Comparison of ENCODE assay signal across 8 cellular contexts in the genomic region with DNA sequence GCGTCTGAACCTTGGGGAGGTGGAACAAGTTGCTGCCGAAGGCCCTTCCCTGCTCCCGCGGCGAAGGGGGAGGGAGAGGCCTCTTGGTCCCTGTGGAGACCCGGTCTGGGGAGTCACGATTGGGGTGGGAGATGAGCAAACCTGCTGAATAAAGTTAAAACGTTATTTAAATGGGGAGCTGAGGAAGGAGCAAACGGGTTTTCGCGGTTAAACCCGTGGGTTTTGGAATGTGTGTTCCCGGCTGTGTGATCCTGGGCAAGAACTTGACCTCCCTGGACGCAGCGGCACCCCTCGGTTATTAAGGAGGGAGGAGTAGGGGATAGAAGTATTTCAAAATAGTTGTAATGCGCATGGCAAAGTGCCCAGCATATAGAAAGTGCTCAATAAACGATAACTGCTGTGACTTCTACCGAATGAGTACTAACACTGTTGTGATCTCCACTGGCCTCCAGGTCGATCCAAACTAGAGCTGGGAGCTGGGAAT. TPM values are rescaled to one million over a fixed set of nuclear protein-coding genes. Genes with fewer than 3 reads are reported as not detected.
DNase-seq lines count a peak whose midpoint lies in the region; ATAC-seq and TF ChIP-seq lines count a peak whose summit lies in the region.

No MANE protein-coding gene starts in this region.

- peaks cover 0 to 33% (median 0%) of the 10 kb centered on the region in 9 donors for H3K27me3 ChIP-seq in heart left ventricle
- no peaks in the 10 kb centered on the region for H3K27me3 ChIP-seq in vagina

- TF ChIP-seq CTCF in heart left ventricle (IDR thresholded peaks at IDR 0.05): no peak
- no peak for TF ChIP-seq CTCF in MCF 10A (IDR thresholded peaks at IDR 0.05; ENCODE audit: unreplicated experiment)
- TF ChIP-seq CTCF in vagina (IDR thresholded peaks at IDR 0.05): no peak

- WGBS in heart left ventricle, 4 donors: 38 to 50% (median 44%) methylated on average over 20 of the region's 20 CpGs

- POLR2A ChIA-PET in MCF 10A (lab: Yijun Ruan, JAX): interaction anchor here (1.2 kb wide), 1 partner anchor 126 kb away, joined by 3 read pairs; no protein-coding TSS in a partner anchor

- CTCF ChIA-PET in MCF 10A (lab: Yijun Ruan, JAX): interaction anchor here (0.6 to 2.0 kb wide), 7 partner anchors 7 to 317 kb away, joined by 3 to 6 read pairs (median 4); a partner anchor contains a TSS

- H3K27ac ChIP-seq in heart left ventricle (peak overlapping the region in 11 of 12 donors; percentile 82 to 99 (median 92)), vagina (peak overlapping the region; percentile 10)

- H3K27ac Mint-ChIP-seq in MCF 10A (ENCODE audit: low read depth, unreplicated experiment) (no peak overlapping the region), memory B cell (no peak overlapping the region)

- intact Hi-C loops in heart left ventricle (cut with DNase I) (loop anchor here in 9 of 10 donors (2.0 to 10.0 kb wide), 7 partner anchors 50 to 257 kb away; a partner anchor contains a TSS), cardiac septum (cut with DNase I) (no loop called here), MCF 10A (cut with micrococcal nuclease) (no loop called here), vagina (cut with DNase I) (loop anchor here (5.0 to 10.0 kb wide), 2 partner anchors 50 to 127 kb away; a partner anchor contains a TSS)

- H3K4me3 Mint-ChIP-seq in MCF 10A (ENCODE audit: unreplicated experiment): peak overlapping the region; percentile 26
- peak overlapping the region; percentile 56 for H3K4me3 Mint-ChIP-seq in memory B cell

- H3K4me1 ChIP-seq in heart left ventricle (peaks cover 6 to 70% (median 39%) of the 10 kb centered on the region in 12 donors), vagina (peaks cover 14% of the 10 kb centered on the region)

- H3K9me3 ChIP-seq in heart left ventricle (no peaks in the 10 kb centered on the region), vagina (no peaks in the 10 kb centered on the region)

- no peak for DNase-seq in heart left ventricle
- no peak for DNase-seq in cardiac septum (ENCODE audit: low spot score)
- no peak for DNase-seq in MCF 10A (ENCODE audit: unreplicated experiment)
- DNase-seq in memory B cell (ENCODE audit: low spot score in 2 of 2): no peak
- no peak for DNase-seq in vagina (ENCODE audit: extremely low spot score in 2 of 2)

- no peak for TF ChIP-seq POLR2A in heart left ventricle (IDR thresholded peaks at IDR 0.05)
- TF ChIP-seq POLR2A in vagina (IDR thresholded peaks at IDR 0.05): no peak

- H3K4me3 ChIP-seq in heart left ventricle (peak overlapping the region; percentile 34 to 73 (median 60)), vagina (peak overlapping the region; percentile 41 to 50)

- H3K36me3 ChIP-seq in heart left ventricle (no peaks in the 10 kb centered on the region), vagina (no peaks in the 10 kb centered on the region)

- H3K36me3 Mint-ChIP-seq in MCF 10A (ENCODE audit: insufficient read depth, unreplicated experiment) (no peaks in the 10 kb centered on the region), memory B cell (no peaks in the 10 kb centered on the region)

- ATAC-seq in heart left ventricle: no peak
- no peak for ATAC-seq in memory B cell (ENCODE audit: low read depth)
- ATAC-seq in GM19455 (IDR thresholded peaks at IDR 0.05; ENCODE audit: unreplicated experiment): no peak
- ATAC-seq in GM21825 (IDR thresholded peaks at IDR 0.05; ENCODE audit: unreplicated experiment): no peak
- ATAC-seq in GM19351 (IDR thresholded peaks at IDR 0.05; ENCODE audit: unreplicated experiment): no peak

- no peaks in the 10 kb centered on the region for H3K4me1 Mint-ChIP-seq in MCF 10A (ENCODE audit: insufficient read depth, unreplicated experiment)
- H3K4me1 Mint-ChIP-seq in memory B cell: peaks cover 9% of the 10 kb centered on the region

- no TSS peak for BruUV-seq in MCF 10A (replicated peaks; lab: Mats Ljungman, UMichigan)

- H3K27me3 Mint-ChIP-seq in MCF 10A (ENCODE audit: insufficient read depth, unreplicated experiment) (no peaks in the 10 kb centered on the region), memory B cell (peaks cover 18% of the 10 kb centered on the region)

- H3K9me3 Mint-ChIP-seq in MCF 10A (ENCODE audit: unreplicated experiment) (no peaks in the 10 kb centered on the region), memory B cell (no peaks in the 10 kb centered on the region)

RNA-seq across cellular contexts. Expression of a gene that starts 3.4 kb away (rescaled TPM):
- total RNA-seq in heart left ventricle (1 to 10 TPM; 2.5 to 6.5 (median 3.2) TPM), cardiac septum (3.8 TPM), MCF 10A (2022) (not detected in 2 replicates), vagina (4.2 TPM)
- polyA plus RNA-seq in heart left ventricle: 1 to 10 TPM; 2.2 to 3.7 TPM

RNA-seq across cellular contexts. Expression of a gene that starts 6.5 kb away (rescaled TPM):
- total RNA-seq in heart left ventricle (not detected), cardiac septum (not detected), MCF 10A (2022) (not detected in 2 replicates), vagina (not detected)
- not detected for polyA plus RNA-seq in heart left ventricle

RNA-seq across cellular contexts. Expression of a gene that starts 7.4 kb away (rescaled TPM):
- total RNA-seq in heart left ventricle (10 to 100 TPM; 13.7 to 36.8 (median 21.0) TPM), cardiac septum (23.2 TPM), MCF 10A (2022) (61.5 and 82.6 TPM in 2 replicates), vagina (18.7 TPM)
- 100 to 1,000 TPM in 1 of 2 donors, 10 to 100 TPM in 1; 43.1 to 147 TPM for polyA plus RNA-seq in heart left ventricle

RNA-seq across cellular contexts. Expression of a gene that starts 9.4 kb away (rescaled TPM):
- total RNA-seq in heart left ventricle (not detected), cardiac septum (not detected), MCF 10A (2022) (not detected in 2 replicates), vagina (not detected)
- polyA plus RNA-seq in heart left ventricle: not detected

RNA-seq across cellular contexts. Expression of a gene that starts 15.0 kb away (rescaled TPM):
- total RNA-seq in heart left ventricle (1 to 10 TPM in 7 of 9 donors, under 1 TPM in 1, not detected in 1; 0.60 to 3.4 (median 1.4) TPM), cardiac septum (2.9 TPM), MCF 10A (2022) (31.0 and 35.5 TPM in 2 replicates), vagina (21.9 TPM)
- 1 to 10 TPM in 1 of 2 donors, under 1 TPM in 1; 0.80 to 1.6 TPM for polyA plus RNA-seq in heart left ventricle

Comparison
In these comparisons a context has a peak if more than half of its experiments do, and no peak if none do; other contexts are left out.
1. intact Hi-C loops: an anchor here in heart left ventricle (2.0 to 10.0 kb wide) and vagina (5.0 to 10.0 kb wide); none called in cardiac septum and MCF 10A.